1 cellular context compared by ENCODE assay signal in the genomic region with DNA sequence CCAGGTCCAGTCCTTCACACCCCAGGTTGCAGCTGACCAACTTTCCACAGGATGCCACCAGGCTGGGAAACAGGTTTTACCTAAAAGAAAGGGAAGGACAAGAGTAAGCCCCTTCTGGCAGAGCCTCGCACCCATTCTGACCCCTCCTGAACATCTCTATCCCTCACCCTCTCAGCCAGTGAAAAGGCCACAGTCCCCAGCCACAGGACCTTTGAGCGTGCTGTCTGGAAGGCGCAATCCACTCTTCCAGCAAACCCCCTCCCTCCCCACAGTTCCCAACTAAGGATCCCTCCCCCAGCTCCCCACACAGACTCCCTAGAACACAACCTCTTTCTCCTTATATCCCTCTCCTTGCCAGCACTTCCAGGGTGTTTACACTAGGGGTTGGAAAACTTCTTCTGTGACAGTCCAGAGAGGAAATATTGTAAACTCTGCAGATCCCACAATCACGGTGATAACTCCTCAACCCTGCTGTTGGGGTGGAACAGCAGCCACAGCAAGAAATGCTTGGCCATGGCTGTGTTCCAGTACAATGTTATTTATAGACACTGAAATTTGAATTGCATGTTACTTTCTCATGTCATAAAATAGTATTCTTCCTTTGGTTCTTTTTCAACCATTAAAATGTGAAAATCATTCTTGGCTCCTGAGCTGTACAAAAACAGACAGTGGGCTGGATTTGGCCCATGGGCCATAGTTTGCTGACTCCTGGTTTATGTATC.
TF ChIP-seq lines count a peak whose summit lies in the region.

No MANE protein-coding gene starts in this region.

TF ChIP-seq in K562, 482 proteins besides CTCF, POLR2A, EP300 and RAD21:
- TF ChIP-seq NCOA4 (IDR thresholded peaks at IDR 0.05; ENCODE audit: partially characterized antibody) (no peak), KDM1A (IDR thresholded peaks at IDR 0.05) (peak; percentile 25 to 43; a peak in 1 of 4 replicates), BCOR (IDR thresholded peaks at IDR 0.05) (peak; percentile 33; the same call in 1 of the 2 replicates), RBM25 (IDR thresholded peaks at IDR 0.05; ENCODE audit: low read depth, low read length, severe bottlenecking) (peak; percentile 54)
TF ChIP-seq in K562: peak in this region for 3.
